In the genomic region with DNA sequence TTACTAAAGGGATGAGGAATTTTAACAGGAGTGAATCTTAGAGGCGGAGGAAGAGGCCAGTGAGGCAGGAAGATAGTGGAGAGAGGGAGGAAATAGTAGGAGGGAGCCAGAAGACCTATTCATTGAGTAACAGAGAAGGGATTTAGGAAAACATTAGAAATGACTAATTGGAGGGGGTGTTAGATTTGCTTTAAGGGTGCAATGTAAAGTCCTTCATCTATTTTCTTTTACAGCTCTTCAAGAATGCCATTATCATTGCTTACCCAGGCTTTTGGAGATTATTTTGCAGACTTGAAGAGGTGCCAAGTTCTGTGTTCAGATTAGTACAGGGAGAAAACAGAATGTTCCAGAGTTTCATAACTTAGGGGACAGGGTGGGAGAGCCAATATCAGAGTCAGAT, we compare ENCODE assay signal across 24 cellular contexts. TPM values are rescaled to one million over a fixed set of nuclear protein-coding genes. Genes with fewer than 3 reads are reported as not detected.
"Had no signal": no experiment of that assay in that cellular context is flagged by ENCODE, and none has a peak within 500 bp of the region (broad histone marks: within the 10 kb centered on the region; RNA-seq: fewer than 3 reads in every experiment).

No MANE protein-coding gene starts in this region.

- H3K36me3 Mint-ChIP-seq: activated naive CD4-positive, alpha-beta T cell treated with anti-CD3 and anti-CD28 coated beads, Interleukin-2, amount 50 U/mL, for 24 hours; memory B cell; naive thymus-derived CD8-positive, alpha-beta T cell had no signal

- ATAC-seq: activated CD8-positive, alpha-beta T cell treated with anti-CD3 and anti-CD28 coated beads, Interleukin-2, amount 10 ng/mL, durations not matched to agents 7 days and 5 days; body of pancreas; left lung; mucosa of descending colon; naive thymus-derived CD8-positive, alpha-beta T cell had no signal

- H3K27ac ChIP-seq: body of pancreas, hepatocyte, left lung, right atrium auricular region, stomach, thoracic aorta had no signal

- H3K4me3 Mint-ChIP-seq: activated CD4-positive, alpha-beta T cell treated with anti-CD3 and anti-CD28 coated beads, Interleukin-2, amount 10 ng/mL, durations not matched to agents 24 days and 14 days; activated CD8-positive, alpha-beta T cell treated with anti-CD3 and anti-CD28 coated beads, Interleukin-2, amount 10 ng/mL, durations not matched to agents 7 days and 5 days; activated naive CD4-positive, alpha-beta T cell treated with anti-CD3 and anti-CD28 coated beads, Interleukin-2, amount 50 U/mL, for 24 hours; memory B cell; naive thymus-derived CD8-positive, alpha-beta T cell; T-helper 2 cell treated with Interferon-gamma antibody and Interleukin-4, amounts not matched to agents 5 μg/mL and 100 μg/mL, for 36 hours had no signal

- H3K36me3 ChIP-seq: left lung, right atrium auricular region, stomach, thoracic aorta had no signal

- H3K27me3 ChIP-seq: body of pancreas, hepatocyte, left lung, right atrium auricular region, stomach had no signal

- H3K79me2 ChIP-seq: hepatocyte had no signal

- H3K4me1 Mint-ChIP-seq: activated CD4-positive, alpha-beta T cell treated with anti-CD3 and anti-CD28 coated beads, Interleukin-2, amount 10 ng/mL, durations not matched to agents 24 days and 14 days; activated naive CD4-positive, alpha-beta T cell treated with anti-CD3 and anti-CD28 coated beads, Interleukin-2, amount 50 U/mL, for 24 hours; memory B cell; naive thymus-derived CD8-positive, alpha-beta T cell had no signal

- H3K9me3 ChIP-seq: body of pancreas, left lung, mucosa of descending colon, right atrium auricular region, stomach, thoracic aorta had no signal

- H3K4me2 ChIP-seq: hepatocyte had no signal

- H3K4me3 ChIP-seq: body of pancreas, hepatocyte, left lung, mucosa of descending colon, right atrium auricular region, stomach, thoracic aorta had no signal

- H3K27ac Mint-ChIP-seq: activated CD4-positive, alpha-beta T cell treated with anti-CD3 and anti-CD28 coated beads, Interleukin-2, amount 10 ng/mL, durations not matched to agents 24 days and 14 days; activated CD8-positive, alpha-beta T cell treated with anti-CD3 and anti-CD28 coated beads, Interleukin-2, amount 10 ng/mL, durations not matched to agents 7 days and 5 days; activated naive CD4-positive, alpha-beta T cell treated with anti-CD3 and anti-CD28 coated beads, Interleukin-2, amount 50 U/mL, for 24 hours; memory B cell; naive thymus-derived CD8-positive, alpha-beta T cell; T-helper 2 cell treated with Interferon-gamma antibody and Interleukin-4, amounts not matched to agents 5 μg/mL and 100 μg/mL, for 36 hours had no signal

- H3K9me3 Mint-ChIP-seq: memory B cell; T-helper 2 cell treated with Interferon-gamma antibody and Interleukin-4, amounts not matched to agents 5 μg/mL and 100 μg/mL, for 36 hours had no signal

- H2AFZ ChIP-seq: hepatocyte had no signal

- H3K27me3 Mint-ChIP-seq: activated CD4-positive, alpha-beta T cell treated with anti-CD3 and anti-CD28 coated beads, Interleukin-2, amount 10 ng/mL, durations not matched to agents 24 days and 14 days had no signal

- DNase-seq: activated CD4-positive, alpha-beta T cell treated with anti-CD3 and anti-CD28 coated beads, Interleukin-2, amount 10 ng/mL, durations not matched to agents 24 days and 14 days; activated CD4-positive, CD25-positive, alpha-beta regulatory T cell; activated CD8-positive, alpha-beta memory T cell treated with anti-CD3 and anti-CD28 coated beads, Interleukin-2, amount 50 U/mL, for 4 hours; activated CD8-positive, alpha-beta T cell treated with anti-CD3 and anti-CD28 coated beads, Interleukin-2, amount 10 ng/mL, durations not matched to agents 7 days and 5 days; activated effector memory CD4-positive, alpha-beta T cell treated with anti-CD3 and anti-CD28 coated beads, Interleukin-2, amount 50 U/mL, for 16 hours; activated T-cell treated with anti-CD3 and anti-CD28 coated beads, Interleukin-2, amount 50 U/mL, for 48 hours; amniotic stem cell; body of pancreas; effector memory CD4-positive, alpha-beta T cell; left lung; mucosa of descending colon; naive thymus-derived CD8-positive, alpha-beta T cell; stimulated activated CD4-positive, alpha-beta T cell treated with anti-CD3 and anti-CD28 coated beads, Interleukin-1b, Interleukin-23, amount 100 ng/mL, for 48 hours; stomach; SW 1271 had no signal

- H3K4me1 ChIP-seq: body of pancreas, left lung, stomach had no signal

RNA-seq across cellular contexts. Expression of gene OR10J1, which starts 33.8 kb away (rescaled TPM):
- total RNA-seq: activated CD4-positive, alpha-beta T cell treated with anti-CD3 and anti-CD28 coated beads, Interleukin-2, amount 10 ng/mL, durations not matched to agents 24 days and 14 days; activated CD8-positive, alpha-beta T cell treated with anti-CD3 and anti-CD28 coated beads, Interleukin-2, amount 10 ng/mL, durations not matched to agents 7 days and 5 days; body of pancreas; fibroblast of lung; hepatocyte; left lung; mucosa of descending colon; naive thymus-derived CD8-positive, alpha-beta T cell; right atrium auricular region; stomach; thoracic aorta; ureter had no signal
- polyA plus RNA-seq: fibroblast of lung; hepatocyte; keratinocyte; naive thymus-derived CD8-positive, alpha-beta T cell; stomach had no signal

RNA-seq across cellular contexts. Expression of gene OR10J4, which starts 41.3 kb away (rescaled TPM):
- total RNA-seq: activated CD4-positive, alpha-beta T cell treated with anti-CD3 and anti-CD28 coated beads, Interleukin-2, amount 10 ng/mL, durations not matched to agents 24 days and 14 days; activated CD8-positive, alpha-beta T cell treated with anti-CD3 and anti-CD28 coated beads, Interleukin-2, amount 10 ng/mL, durations not matched to agents 7 days and 5 days; body of pancreas; fibroblast of lung; hepatocyte; left lung; mucosa of descending colon; naive thymus-derived CD8-positive, alpha-beta T cell; right atrium auricular region; stomach; thoracic aorta; ureter had no signal
- polyA plus RNA-seq: fibroblast of lung; hepatocyte; keratinocyte; naive thymus-derived CD8-positive, alpha-beta T cell; stomach had no signal
